In genomic region chr19:9819590-9819898, GRCh38 we compare ENCODE assay signal across 1 cellular context.
TF ChIP-seq lines count a peak whose summit lies in the region.

No MANE protein-coding gene starts in this region.

TF ChIP-seq in A549, 52 proteins besides CTCF, POLR2A, EP300 and RAD21 (continued from another document):
- TF ChIP-seq, protein P1, sequence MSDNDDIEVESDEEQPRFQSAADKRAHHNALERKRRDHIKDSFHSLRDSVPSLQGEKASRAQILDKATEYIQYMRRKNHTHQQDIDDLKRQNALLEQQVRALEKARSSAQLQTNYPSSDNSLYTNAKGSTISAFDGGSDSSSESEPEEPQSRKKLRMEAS (IDR thresholded peaks at IDR 0.05): 0 out of 2 replicates have a peak, but pooled peaks have one; percentile 5
- no peak for TF ChIP-seq POLR2AphosphoS2 (conservative IDR thresholded peaks at IDR 0.05; ENCODE audit: low read length)
- no peak for TF ChIP-seq BCL3 (IDR thresholded peaks at IDR 0.05)
- no peak for TF ChIP-seq JUNB (IDR thresholded peaks at IDR 0.05)
